ENCODE assay signal across 16 cellular contexts in the genomic region with DNA sequence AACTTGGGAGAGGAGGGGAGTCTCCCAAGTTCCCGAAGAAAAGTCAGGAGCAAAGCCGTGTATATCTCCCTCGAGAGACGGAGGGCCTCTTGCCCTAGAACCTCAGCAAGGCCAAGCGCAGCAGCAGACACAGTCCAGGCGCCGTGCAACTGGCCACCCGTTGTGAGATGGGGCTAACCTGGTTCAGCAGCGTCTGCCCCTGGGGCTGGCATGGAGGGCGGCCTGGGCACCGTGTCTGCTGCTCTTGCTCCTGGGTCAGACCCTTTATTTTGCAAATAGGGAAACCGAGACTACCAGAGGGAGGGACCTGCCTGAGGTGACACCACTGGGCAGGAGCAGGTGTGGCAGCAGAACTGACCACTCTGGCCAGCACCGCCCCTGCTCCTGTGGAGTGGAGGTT. TPM values are rescaled to one million over a fixed set of nuclear protein-coding genes. Genes with fewer than 3 reads are reported as not detected.
DNase-seq lines count a peak whose midpoint lies in the region; ATAC-seq and TF ChIP-seq lines count a peak whose summit lies in the region.
"Had no signal": no experiment of that assay in that cellular context is flagged by ENCODE, and none has a peak within 500 bp of the region (broad histone marks: within the 10 kb centered on the region; RNA-seq: fewer than 3 reads in every experiment).

No MANE protein-coding gene starts in this region.

- H3K27me3 ChIP-seq in SK-N-SH (ENCODE audit: insufficient read depth), result no peaks in the 10 kb centered on the region
- H3K27me3 ChIP-seq in left ventricle myocardium inferior (ENCODE audit: low read depth), result no peaks in the 10 kb centered on the region
- no peaks in the 10 kb centered on the region for H3K27me3 ChIP-seq in esophagus (ENCODE audit: control insufficient read depth in 1 of 2, insufficient read depth in 2 of 2, low read length in 2 of 2)
- no peaks in the 10 kb centered on the region for H3K27me3 ChIP-seq in osteoblast (ENCODE audit: insufficient read depth, low read length)
- H3K27me3 ChIP-seq in spleen (replicated peaks in 1 of 7), result no peaks in the 10 kb centered on the region
- H3K27me3 ChIP-seq: BLaER1 treated with 17β-estradiol and CSF1 and Interleukin-3, amounts not matched to agents 10 nM and 100 nM had no signal

- peaks cover 17% of the 10 kb centered on the region for H3F3A ChIP-seq in SK-N-SH (replicated peaks; ENCODE audit: insufficient read depth)

- H3K27ac ChIP-seq in SK-N-SH (ENCODE audit: low read depth in 2 of 2, low read length in 1 of 2), result no peak overlapping the region
- H3K27ac ChIP-seq in left ventricle myocardium inferior (replicated peaks), result peak overlapping the region; percentile 60
- peak overlapping the region; percentile 78 to 86 for H3K27ac ChIP-seq in esophagus (ENCODE audit: low read depth in 2 of 2, low read length in 1 of 2)
- H3K27ac ChIP-seq in osteoblast (ENCODE audit: low read depth, low read length), result no peak overlapping the region
- H3K27ac ChIP-seq in spleen, result peak overlapping the region in 1 of 8 donors; percentile 3
- H3K27ac ChIP-seq: BLaER1 treated with 17β-estradiol and CSF1 and Interleukin-3, amounts not matched to agents 10 nM and 100 nM had no signal

- POLR2A ChIA-PET in SK-N-SH (lab: Yijun Ruan, JAX), result no interaction called here

- no peak overlapping the region for H3K4me3 ChIP-seq in SK-N-SH (ENCODE audit: low read depth in 2 of 2, low read length in 1 of 2)
- no peak overlapping the region for H3K4me3 ChIP-seq in left ventricle myocardium inferior
- H3K4me3 ChIP-seq in esophagus (ENCODE audit: low read depth in 1 of 2, low read length in 2 of 2), result peak overlapping the region in 1 of 2 donors; percentile 9
- H3K4me3 ChIP-seq in osteoblast (ENCODE audit: insufficient read depth, low read length), result no peak overlapping the region
- no peak overlapping the region for H3K4me3 ChIP-seq in spleen
- H3K4me3 ChIP-seq: BLaER1 treated with 17β-estradiol and CSF1 and Interleukin-3, amounts not matched to agents 10 nM and 100 nM; GM23338 had no signal

- H3K79me2 ChIP-seq in SK-N-SH (ENCODE audit: insufficient read depth) (peaks cover 30% of the 10 kb centered on the region; the same call in 1 of the 2 replicates), osteoblast (ENCODE audit: insufficient read depth, low read length) (peaks cover 64% of the 10 kb centered on the region)

- TF ChIP-seq CTCF in SK-N-SH (IDR thresholded peaks at IDR 0.05) (no peak), left ventricle myocardium inferior (IDR thresholded peaks at IDR 0.05; ENCODE audit: borderline replicate concordance) (no peak), osteoblast (IDR thresholded peaks at IDR 0.05; ENCODE audit: extremely low read depth, low read depth, low read length) (no peak), spleen (IDR thresholded peaks at IDR 0.05 in 8 of 11, conservative IDR thresholded peaks at IDR 0.05 in 3 of 11) (no peak)

- CTCF ChIA-PET in SK-N-SH (lab: Yijun Ruan, JAX), result no interaction called here

- 97% methylated on average over 13 of the region's 13 CpGs for WGBS in SK-N-SH (ENCODE audit: low lambda C conversion rate)
- 83 to 88% methylated on average over 13 of the region's 13 CpGs for WGBS in esophagus, 2 donors
- WGBS in spleen, 5 donors, result 93 to 95% (median 93%) methylated on average over 8 to 13 of the region's 13 CpGs

- ATAC-seq in SK-N-SH treated with all-trans-retinoic acid at 6 μM for 48 hours, result no peak
- no peak for ATAC-seq in Right ventricle myocardium superior (ENCODE audit: poor library complexity)
- no peak for ATAC-seq in GM21381 (IDR thresholded peaks at IDR 0.05; ENCODE audit: unreplicated experiment)
- ATAC-seq: GM23338 had no signal

- no peak overlapping the region for H2AFZ ChIP-seq in SK-N-SH (ENCODE audit: low read depth)
- H2AFZ ChIP-seq in osteoblast (ENCODE audit: low read length), result no peak overlapping the region
- H2AFZ ChIP-seq: GM23338 had no signal

- TF ChIP-seq EP300 in SK-N-SH (IDR thresholded peaks at IDR 0.05; ENCODE audit: borderline replicate concordance in 1 of 2, low read depth in 1 of 2, low read length in 1 of 2), result no peak

- peak; percentile 25 for DNase-seq in SK-N-SH
- DNase-seq in left ventricle myocardium inferior, result no peak
- DNase-seq in Right ventricle myocardium superior, result no peak
- DNase-seq in osteoblast (ENCODE audit: insufficient read length, low spot score, missing footprints), result peak; percentile 68
- no peak for DNase-seq in spleen
- DNase-seq: 8988T; ACHN; Calu3; CD4-positive, CD25-positive, alpha-beta regulatory T cell; DMS 273 treated with DMSO at 0.1 percent for 48 hours; H9 had no signal

- H4K20me1 ChIP-seq in SK-N-SH (ENCODE audit: insufficient read depth) (peaks cover 19% of the 10 kb centered on the region), osteoblast (ENCODE audit: insufficient read depth, low read length) (peaks cover 18% of the 10 kb centered on the region)

- no peak overlapping the region for H3K9ac ChIP-seq in SK-N-SH
- H3K9ac ChIP-seq: BLaER1 treated with 17β-estradiol and CSF1 and Interleukin-3, amounts not matched to agents 10 nM and 100 nM had no signal

- H3K4me2 ChIP-seq in SK-N-SH (no peak overlapping the region), osteoblast (ENCODE audit: insufficient read depth, low read length) (no peak overlapping the region)
- H3K4me2 ChIP-seq: BLaER1 treated with 17β-estradiol and CSF1 and Interleukin-3, amounts not matched to agents 10 nM and 100 nM; GM23338 had no signal

- H3K9me3 ChIP-seq in SK-N-SH, result no peaks in the 10 kb centered on the region
- H3K9me3 ChIP-seq in left ventricle myocardium inferior (replicated peaks), result no peaks in the 10 kb centered on the region
- H3K9me3 ChIP-seq in esophagus (ENCODE audit: control insufficient read depth in 2 of 2, insufficient read depth in 1 of 2, low read depth in 1 of 2, low read length in 1 of 2), result no peaks in the 10 kb centered on the region
- H3K9me3 ChIP-seq in osteoblast (ENCODE audit: low read depth, low read length), result no peaks in the 10 kb centered on the region
- no peaks in the 10 kb centered on the region for H3K9me3 ChIP-seq in spleen
- H3K9me3 ChIP-seq: BLaER1 treated with 17β-estradiol and CSF1 and Interleukin-3, amounts not matched to agents 10 nM and 100 nM had no signal

- H3K36me3 ChIP-seq in SK-N-SH (replicated peaks in 1 of 2; ENCODE audit: control insufficient read depth in 1 of 2, insufficient read depth in 2 of 2, low read length in 1 of 2) (peaks cover 67 to 96% of the 10 kb centered on the region in 2 experiments), left ventricle myocardium inferior (peaks cover 95% of the 10 kb centered on the region), esophagus (ENCODE audit: control insufficient read depth in 2 of 2, insufficient read depth in 2 of 2, low read length in 1 of 2) (peaks cover 22 to 76% of the 10 kb centered on the region in 2 donors), osteoblast (ENCODE audit: insufficient read depth, low read length) (peaks cover 74% of the 10 kb centered on the region), spleen (peaks cover 0 to 100% (median 95%) of the 10 kb centered on the region in 6 donors)

- intact Hi-C loops in left ventricle myocardium inferior (cut with micrococcal nuclease), result no loop called here
- intact Hi-C loops in Right ventricle myocardium superior (cut with DNase I), result no loop called here
- intact Hi-C loops in spleen (cut with DNase I; ENCODE audit: low total_unique reads), result no loop called here

- no peak for TF ChIP-seq POLR2A in spleen (IDR thresholded peaks at IDR 0.05)

- H3K9me2 ChIP-seq in SK-N-SH, result no peaks in the 10 kb centered on the region

- H3K4me1 ChIP-seq in SK-N-SH (ENCODE audit: control insufficient read depth in 1 of 2, insufficient read depth in 2 of 2, low read depth in 1 of 2, low read length in 1 of 2) (no peaks in the 10 kb centered on the region), left ventricle myocardium inferior (peaks cover 24% of the 10 kb centered on the region), esophagus (ENCODE audit: control insufficient read depth in 2 of 2, insufficient read depth in 2 of 2, low read length in 1 of 2) (peaks cover 6 to 20% of the 10 kb centered on the region in 2 donors), osteoblast (ENCODE audit: insufficient read depth, low read length) (no peaks in the 10 kb centered on the region), spleen (peaks cover 0 to 34% (median 11%) of the 10 kb centered on the region in 6 donors)
- H3K4me1 ChIP-seq: BLaER1 treated with 17β-estradiol and CSF1 and Interleukin-3, amounts not matched to agents 10 nM and 100 nM had no signal

- TF ChIP-seq RAD21 in SK-N-SH (IDR thresholded peaks at IDR 0.05; ENCODE audit: low read length), result no peak

RNA-seq across cellular contexts. Expression of gene ATP5MF, which starts 13.4 kb away (rescaled TPM):
- polyA plus RNA-seq in SK-N-SH (2012; rRNA removed), result 2,495 and 4,591 TPM in 2 replicates
- 3,365 and 4,101 TPM in 2 replicates for polyA plus RNA-seq in SK-N-SH (2012; cell fraction: cytosol; rRNA removed)
- polyA plus RNA-seq in SK-N-SH (2012; cell fraction: nucleus; rRNA removed), result 420 and 854 TPM in 2 replicates
- total RNA-seq in left ventricle myocardium inferior, result 834 TPM
- 900 TPM for total RNA-seq in Right ventricle myocardium superior
- polyA plus RNA-seq in esophagus, result 1,000 to 10,000 TPM; 1,217 to 1,445 TPM
- total RNA-seq in osteoblast, result 330 and 342 TPM in 2 replicates
- 100 to 1,000 TPM; 129 to 348 (median 166) TPM for total RNA-seq in spleen
- polyA plus RNA-seq in spleen, result 100 to 1,000 TPM; 689 to 920 (median 827) TPM

RNA-seq across cellular contexts. Expression of gene CPSF4, which starts 13.8 kb away (rescaled TPM):
- polyA plus RNA-seq in SK-N-SH (2012; rRNA removed) (101 and 107 TPM in 2 replicates), esophagus (10 to 100 TPM; 22.5 to 24.3 TPM), spleen (10 to 100 TPM; 28.7 to 49.6 (median 46.7) TPM)
- 41.3 and 58.6 TPM in 2 replicates for polyA plus RNA-seq in SK-N-SH (2012; cell fraction: cytosol; rRNA removed)
- polyA plus RNA-seq in SK-N-SH (2012; cell fraction: nucleus; rRNA removed), result 300 and 397 TPM in 2 replicates
- total RNA-seq in left ventricle myocardium inferior (17.9 TPM), Right ventricle myocardium superior (19.9 TPM), osteoblast (80.2 and 101 TPM in 2 replicates), spleen (10 to 100 TPM; 29.9 to 40.3 (median 35.1) TPM)

RNA-seq across cellular contexts. Expression of gene PTCD1, which starts 13.9 kb away (rescaled TPM):
- polyA plus RNA-seq in SK-N-SH (2012; rRNA removed) (7.4 and 8.2 TPM in 2 replicates), esophagus (1 to 10 TPM; 3.2 to 3.6 TPM), spleen (1 to 10 TPM; 2.1 to 4.4 (median 3.2) TPM)
- 2.7 and 3.3 TPM in 2 replicates for polyA plus RNA-seq in SK-N-SH (2012; cell fraction: cytosol; rRNA removed)
- polyA plus RNA-seq in SK-N-SH (2012; cell fraction: nucleus; rRNA removed), result 16.1 and 16.8 TPM in 2 replicates
- total RNA-seq in left ventricle myocardium inferior (4.3 TPM), Right ventricle myocardium superior (3.0 TPM), osteoblast (5.3 and 7.6 TPM in 2 replicates), spleen (10 to 100 TPM in 1 of 7 donors, 1 to 10 TPM in 6; 4.0 to 17.5 (median 7.5) TPM)

RNA-seq across cellular contexts. Expression of gene ZNF789, which starts 20.1 kb away (rescaled TPM):
- polyA plus RNA-seq in SK-N-SH (2012; rRNA removed) (27.7 and 34.5 TPM in 2 replicates), esophagus (10 to 100 TPM in 1 of 2 donors, 1 to 10 TPM in 1; 4.7 to 11.3 TPM), spleen (10 to 100 TPM; 10.7 to 22.5 (median 13.6) TPM)
- polyA plus RNA-seq in SK-N-SH (2012; cell fraction: cytosol; rRNA removed), result 19.9 and 20.2 TPM in 2 replicates
- 68.2 and 103 TPM in 2 replicates for polyA plus RNA-seq in SK-N-SH (2012; cell fraction: nucleus; rRNA removed)
- total RNA-seq in left ventricle myocardium inferior (3.3 TPM), Right ventricle myocardium superior (3.4 TPM), osteoblast (5.0 and 6.9 TPM in 2 replicates), spleen (10 to 100 TPM in 6 of 7 donors, 1 to 10 TPM in 1; 8.9 to 21.1 (median 13.6) TPM)

RNA-seq across cellular contexts. Expression of gene BUD31, which starts 43.8 kb away (rescaled TPM):
- polyA plus RNA-seq in SK-N-SH (2012; rRNA removed) (124 and 162 TPM in 2 replicates), esophagus (100 to 1,000 TPM in 1 of 2 donors, 10 to 100 TPM in 1; 93.8 to 100 TPM), spleen (100 to 1,000 TPM in 2 of 3 donors, 10 to 100 TPM in 1; 98.7 to 124 (median 112) TPM)
- 146 and 187 TPM in 2 replicates for polyA plus RNA-seq in SK-N-SH (2012; cell fraction: cytosol; rRNA removed)
- polyA plus RNA-seq in SK-N-SH (2012; cell fraction: nucleus; rRNA removed), result 85.4 and 105 TPM in 2 replicates
- total RNA-seq in left ventricle myocardium inferior (43.9 TPM), Right ventricle myocardium superior (31.5 TPM), osteoblast (122 and 124 TPM in 2 replicates), spleen (10 to 100 TPM; 48.4 to 72.7 (median 65.7) TPM)

Comparison
In these comparisons a context has a peak if more than half of its experiments do, and no peak if none do; other contexts are left out.
1. DNase-seq: peak in SK-N-SH (single experiment) and osteoblast (single experiment); none in left ventricle myocardium inferior (single experiment), Right ventricle myocardium superior (single experiment) and spleen (single experiment).
2. H3K27ac ChIP-seq: peak in left ventricle myocardium inferior (single experiment) and esophagus (2 of 2); none in SK-N-SH (0 of 2) and osteoblast (single experiment).